ENCODE assay signal across 13 cellular contexts in genomic region chr3:21705769-21706168, GRCh38. TPM values are rescaled to one million over a fixed set of nuclear protein-coding genes. Genes with fewer than 3 reads are reported as not detected.
DNase-seq lines count a peak whose midpoint lies in the region; ATAC-seq and TF ChIP-seq lines count a peak whose summit lies in the region.
"Had no signal": no experiment of that assay in that cellular context is flagged by ENCODE, and none has a peak within 500 bp of the region (broad histone marks: within the 10 kb centered on the region; RNA-seq: fewer than 3 reads in every experiment).

No MANE protein-coding gene starts in this region.

- no peaks in the 10 kb centered on the region for H3K9me3 ChIP-seq in MG63
- H3K9me3 ChIP-seq: upper lobe of right lung had no signal

- DNase-seq in MG63 (peak; percentile 89), coronary artery (ENCODE audit: low spot score) (peak; percentile 86), left lobe of liver (ENCODE audit: low spot score) (peak; percentile 94), NCI-H1105 (lab: John Stamatoyannopoulos, UW) (no peak)
- DNase-seq in activated CD8-positive, alpha-beta memory T cell treated with anti-CD3 and anti-CD28 coated beads for 24 hours = no peak
- no peak for DNase-seq in stimulated activated naive CD8-positive, alpha-beta T cell treated with anti-CD3 and anti-CD28 coated beads, Interleukin-15, amount 100 ng/mL, for 72 hours
- DNase-seq: activated CD4-positive, CD25-positive, alpha-beta regulatory T cell treated with anti-CD3 and anti-CD28 coated beads, Interleukin-2, amount 50 U/mL, for 72 hours; natural killer cell; upper lobe of right lung had no signal

- TF ChIP-seq CTCF in coronary artery (IDR thresholded peaks at IDR 0.05) = no peak

- peaks cover 9 to 29% of the 10 kb centered on the region in 2 donors for H3K9me3 Mint-ChIP-seq in stimulated activated naive CD8-positive, alpha-beta T cell treated with anti-CD3 and anti-CD28 coated beads, Interleukin-15, amount 100 ng/mL, for 72 hours

- H3K4me1 Mint-ChIP-seq in stimulated activated naive CD8-positive, alpha-beta T cell treated with anti-CD3 and anti-CD28 coated beads, Interleukin-15, amount 100 ng/mL, for 72 hours = no peaks in the 10 kb centered on the region
- H3K4me1 Mint-ChIP-seq: natural killer cell had no signal

- H2AFZ ChIP-seq in ACC112 (ENCODE audit: low read length, unreplicated experiment) = peak overlapping the region; percentile 47

- ATAC-seq in left lobe of liver = peak; percentile 99
- no peak for ATAC-seq in stimulated activated naive CD8-positive, alpha-beta T cell treated with anti-CD3 and anti-CD28 coated beads, Interleukin-15, amount 100 ng/mL, for 72 hours
- ATAC-seq in HG03159 (IDR thresholded peaks at IDR 0.05; ENCODE audit: unreplicated experiment) = no peak
- ATAC-seq: GM12878, natural killer cell, upper lobe of right lung had no signal

- H3K4me3 Mint-ChIP-seq in stimulated activated naive CD8-positive, alpha-beta T cell treated with anti-CD3 and anti-CD28 coated beads, Interleukin-15, amount 100 ng/mL, for 72 hours = no peak overlapping the region
- H3K4me3 Mint-ChIP-seq: activated naive CD8-positive, alpha-beta T cell; natural killer cell had no signal

- H3K27me3 ChIP-seq in ACC112 (ENCODE audit: insufficient read depth, low read length) (no peaks in the 10 kb centered on the region), MG63 (no peaks in the 10 kb centered on the region)
- H3K27me3 ChIP-seq: upper lobe of right lung had no signal

- H3K27me3 Mint-ChIP-seq in stimulated activated naive CD8-positive, alpha-beta T cell treated with anti-CD3 and anti-CD28 coated beads, Interleukin-15, amount 100 ng/mL, for 72 hours = no peaks in the 10 kb centered on the region
- H3K27me3 Mint-ChIP-seq: activated naive CD8-positive, alpha-beta T cell had no signal

- H3K79me2 ChIP-seq in ACC112 (ENCODE audit: control insufficient read depth, insufficient read depth, low read length, unreplicated experiment) = no peaks in the 10 kb centered on the region

- H3K27ac Mint-ChIP-seq in stimulated activated naive CD8-positive, alpha-beta T cell treated with anti-CD3 and anti-CD28 coated beads, Interleukin-15, amount 100 ng/mL, for 72 hours = no peak overlapping the region
- H3K27ac Mint-ChIP-seq: activated naive CD8-positive, alpha-beta T cell; natural killer cell had no signal

- peaks cover 13% of the 10 kb centered on the region for H3K4me1 ChIP-seq in ACC112 (ENCODE audit: control insufficient read depth, insufficient read depth, low read length, unreplicated experiment)
- H3K4me1 ChIP-seq: upper lobe of right lung had no signal

- H3K36me3 ChIP-seq in ACC112 (ENCODE audit: insufficient read depth, low read length) = no peaks in the 10 kb centered on the region; the same call in 1 of the 2 replicates
- no peaks in the 10 kb centered on the region for H3K36me3 ChIP-seq in MG63
- H3K36me3 ChIP-seq: upper lobe of right lung had no signal

- H3K27ac ChIP-seq in ACC112 (ENCODE audit: low read depth, low read length) (peak overlapping the region; percentile 75), coronary artery (peak overlapping the region; percentile 9 to 38)
- H3K27ac ChIP-seq: upper lobe of right lung had no signal

- peak overlapping the region; percentile 18; the same call in 1 of the 2 replicates for H3K4me3 ChIP-seq in ACC112 (ENCODE audit: low read depth, low read length)
- no peak overlapping the region for H3K4me3 ChIP-seq in MG63
- H3K4me3 ChIP-seq in coronary artery = peak overlapping the region; percentile 6
- H3K4me3 ChIP-seq: GM12878, upper lobe of right lung had no signal

RNA-seq across cellular contexts. Expression of gene ZNF385D, which starts 45.2 kb away (rescaled TPM):
- total RNA-seq in MG63 (2014; rRNA removed; shearing (Covaris generic); ENCODE audit: low replicate concordance) = 0.44 and 3.9 TPM in 2 replicates
- 2.1 TPM for total RNA-seq in left lobe of liver
- total RNA-seq: GM12878 had no signal

Comparison
In these comparisons a context has a peak if more than half of its experiments do, and no peak if none do; other contexts are left out.
1. DNase-seq: peak in MG63 (single experiment), coronary artery (single experiment) and left lobe of liver (single experiment); none in NCI-H1105 (single experiment), activated CD8-positive, alpha-beta memory T cell treated with anti-CD3 and anti-CD28 coated beads for 24 hours (single experiment) and stimulated activated naive CD8-positive, alpha-beta T cell treated with anti-CD3 and anti-CD28 coated beads, Interleukin-15, amount 100 ng/mL, for 72 hours (0 of 2).